In genomic region chr16:4900750-4901149, GRCh38 we compare ENCODE assay signal across 29 cellular contexts. TPM values are rescaled to one million over a fixed set of nuclear protein-coding genes. Genes with fewer than 3 reads are reported as not detected.
"Had no signal": no experiment of that assay in that cellular context is flagged by ENCODE, and none has a peak within 500 bp of the region (broad histone marks: within the 10 kb centered on the region; RNA-seq: fewer than 3 reads in every experiment).

No MANE protein-coding gene starts in this region.

- H3K9me3 ChIP-seq: ovary, psoas muscle, right lobe of liver, thoracic aorta, thyroid gland, upper lobe of left lung, vagina had no signal

- H3K4me1 Mint-ChIP-seq: nephron progenitor cell; neural crest cell; stimulated activated effector memory CD8-positive, alpha-beta T cell treated with anti-CD3 and anti-CD28 coated beads, Interleukin-12 subunit alpha, Interleukin-12 subunit beta, amount 100 ng/mL, for 72 hours; stimulated activated naive B cell treated with anti-CD40 and anti-IgM and Interleukin-4, amounts not matched to agents 10 μg/mL and 1 μg/mL and 100 μg/mL, for 72 hours had no signal

- H3K4me3 ChIP-seq: ovary, psoas muscle, right lobe of liver, sigmoid colon, stomach, thoracic aorta, thyroid gland, tibial nerve, upper lobe of left lung, vagina had no signal

- H3K9ac ChIP-seq: parathyroid adenoma had no signal

- H3K27me3 Mint-ChIP-seq: progenitor cell of endocrine pancreas had no signal

- H3K27ac Mint-ChIP-seq: naive thymus-derived CD8-positive, alpha-beta T cell; natural killer cell treated with Interleukin-12 subunit alpha and Interleukin-12 subunit beta and Interleukin-15 and Interleukin-18, amount 100 ng/mL, for 72 hours; nephron progenitor cell; progenitor cell of endocrine pancreas; stimulated activated effector memory CD8-positive, alpha-beta T cell treated with anti-CD3 and anti-CD28 coated beads, Interleukin-12 subunit alpha, Interleukin-12 subunit beta, amount 100 ng/mL, for 72 hours; stimulated activated naive B cell treated with anti-CD40 and anti-IgM and Interleukin-4, amounts not matched to agents 10 μg/mL and 1 μg/mL and 100 μg/mL, for 72 hours; stimulated activated naive CD8-positive, alpha-beta T cell treated with anti-CD3 and anti-CD28 coated beads, Interleukin-15, Interleukin-2, amounts not matched to agents 100 ng/mL and 50 ng/mL, for 24 hours had no signal

- H3K79me2 ChIP-seq: parathyroid adenoma had no signal

- H3K27me3 ChIP-seq: ovary, right lobe of liver, sigmoid colon, thyroid gland, upper lobe of left lung, vagina had no signal

- H3K9me3 Mint-ChIP-seq: natural killer cell treated with Interleukin-12 subunit alpha and Interleukin-12 subunit beta and Interleukin-15 and Interleukin-18, amount 100 ng/mL, for 72 hours; neural crest cell; stimulated activated effector memory CD8-positive, alpha-beta T cell treated with anti-CD3 and anti-CD28 coated beads, Interleukin-12 subunit alpha, Interleukin-12 subunit beta, amount 100 ng/mL, for 72 hours; stimulated activated naive CD8-positive, alpha-beta T cell treated with anti-CD3 and anti-CD28 coated beads, Interleukin-15, Interleukin-2, amounts not matched to agents 100 ng/mL and 50 ng/mL, for 24 hours had no signal

- H3K36me3 Mint-ChIP-seq: naive thymus-derived CD8-positive, alpha-beta T cell; natural killer cell treated with Interleukin-12 subunit alpha and Interleukin-12 subunit beta and Interleukin-15 and Interleukin-18, amount 100 ng/mL, for 72 hours; stimulated activated effector memory CD8-positive, alpha-beta T cell treated with anti-CD3 and anti-CD28 coated beads, Interleukin-12 subunit alpha, Interleukin-12 subunit beta, amount 100 ng/mL, for 72 hours had no signal

- H3K4me1 ChIP-seq: parathyroid adenoma, psoas muscle, sigmoid colon, stomach, thyroid gland, vagina had no signal

- H3K4me3 Mint-ChIP-seq: naive thymus-derived CD8-positive, alpha-beta T cell; natural killer cell treated with Interleukin-12 subunit alpha and Interleukin-12 subunit beta and Interleukin-15 and Interleukin-18, amount 100 ng/mL, for 72 hours; nephron progenitor cell; neural crest cell; stimulated activated effector memory CD8-positive, alpha-beta T cell treated with anti-CD3 and anti-CD28 coated beads, Interleukin-12 subunit alpha, Interleukin-12 subunit beta, amount 100 ng/mL, for 72 hours; stimulated activated naive B cell treated with anti-CD40 and anti-IgM and Interleukin-4, amounts not matched to agents 10 μg/mL and 1 μg/mL and 100 μg/mL, for 72 hours; stimulated activated naive CD8-positive, alpha-beta T cell treated with anti-CD3 and anti-CD28 coated beads, Interleukin-15, Interleukin-2, amounts not matched to agents 100 ng/mL and 50 ng/mL, for 24 hours had no signal

- DNase-seq: naive thymus-derived CD8-positive, alpha-beta T cell; nephron progenitor cell; occipital lobe; ovary; posterior cingulate gyrus; psoas muscle; right lobe of liver; sigmoid colon; small intestine; stimulated activated CD4-positive, alpha-beta T cell treated with anti-CD3 and anti-CD28 coated beads, Interleukin-15, amount 100 ng/mL, for 24 hours; stimulated activated CD4-positive, alpha-beta T cell treated with anti-CD3 and anti-CD28 coated beads, Interleukin-2, amount 100 ng/mL, for 24 hours; stimulated activated CD4-positive, alpha-beta T cell treated with anti-CD3 and anti-CD28 coated beads, Interleukin-2, amount 100 ng/mL, for 48 hours; stimulated activated CD4-positive, alpha-beta T cell treated with anti-CD3 and anti-CD28 coated beads, Interleukin-4, amount 100 ng/mL, for 24 hours; stimulated activated naive B cell treated with anti-CD40 and anti-IgM and Interleukin-4, amounts not matched to agents 10 μg/mL and 1 μg/mL and 100 μg/mL, for 72 hours; stimulated activated naive CD4-positive, alpha-beta T cell treated with Interleukin-2 at 50 U/mL for 16 hours; stomach; thyroid gland; trophoblast cell; upper lobe of left lung had no signal

- H3K27ac ChIP-seq: ovary, parathyroid adenoma, psoas muscle, right lobe of liver, sigmoid colon, stomach, thoracic aorta, thyroid gland, tibial nerve, upper lobe of left lung, vagina had no signal

- H3K36me3 ChIP-seq: ovary, sigmoid colon had no signal

- H2AFZ ChIP-seq: parathyroid adenoma had no signal

RNA-seq across cellular contexts. Expression of gene PPL, which starts 36.2 kb away (rescaled TPM):
- total RNA-seq: naive thymus-derived CD8-positive, alpha-beta T cell; natural killer cell treated with Interleukin-12 subunit alpha and Interleukin-12 subunit beta and Interleukin-15 and Interleukin-18, amount 100 ng/mL, for 72 hours had no signal

RNA-seq across cellular contexts. Expression of gene SEC14L5, which starts 57.4 kb away (rescaled TPM):
- total RNA-seq: naive thymus-derived CD8-positive, alpha-beta T cell; natural killer cell treated with Interleukin-12 subunit alpha and Interleukin-12 subunit beta and Interleukin-15 and Interleukin-18, amount 100 ng/mL, for 72 hours; ureter had no signal
- polyA plus RNA-seq: naive thymus-derived CD8-positive, alpha-beta T cell had no signal
